ENCODE assay signal across 13 cellular contexts in genomic region chr15:58924326-58924725, GRCh38. TPM values are rescaled to one million over a fixed set of nuclear protein-coding genes. Genes with fewer than 3 reads are reported as not detected.
A peak's percentile ranks its signal among the peaks of the same experiment; 100 is the strongest.
DNase-seq lines count a peak whose midpoint lies in the region; ATAC-seq, FAIRE-seq and TF ChIP-seq lines count a peak whose summit lies in the region.
"Had no signal": no experiment of that assay in that cellular context is flagged by ENCODE, and none has a peak within 500 bp of the region (broad histone marks: within the 10 kb centered on the region; RNA-seq: fewer than 3 reads in every experiment).

No MANE protein-coding gene starts in this region.

- H3K27ac ChIP-seq in keratinocyte (ENCODE audit: control insufficient read depth, insufficient read depth, low read length): peak overlapping the region; percentile 13
- peak overlapping the region; percentile 39 for H3K27ac ChIP-seq in upper lobe of right lung

- no peak for FAIRE-seq in keratinocyte (lab: Jason Lieb, UNC)
- FAIRE-seq: endometrium had no signal

- H4K20me1 ChIP-seq in keratinocyte (ENCODE audit: control insufficient read depth, extremely low read depth, insufficient read depth, low read length): no peaks in the 10 kb centered on the region

- POLR2A ChIA-PET in activated B cell treated with CpG ODN at 0.5 μM for 24 hours (lab: Charles Lee): no interaction called here

- no peaks in the 10 kb centered on the region for H3K27me3 ChIP-seq in keratinocyte (ENCODE audit: control insufficient read depth, extremely low read depth, insufficient read depth, low read length)
- no peaks in the 10 kb centered on the region for H3K27me3 ChIP-seq in upper lobe of right lung

- dilution Hi-C loops in keratinocyte (cut with MboI; ENCODE audit: extremely low pct_ligation_motif_present, low sequenced_read_pairs): no loop called here

- H3K4me1 ChIP-seq in keratinocyte (ENCODE audit: control insufficient read depth, extremely low read depth, insufficient read depth, low read length): peaks cover 14% of the 10 kb centered on the region
- peaks cover 16% of the 10 kb centered on the region for H3K4me1 ChIP-seq in upper lobe of right lung

- H3K4me3 ChIP-seq in keratinocyte (ENCODE audit: control insufficient read depth in 2 of 3, extremely low read depth in 1 of 3, insufficient read depth in 2 of 3, low read depth in 1 of 3, low read length in 3 of 3) (no peak overlapping the region), upper lobe of right lung (no peak overlapping the region)

- H3K36me3 ChIP-seq in keratinocyte (ENCODE audit: control insufficient read depth in 2 of 2, extremely low read depth in 1 of 2, insufficient read depth in 2 of 2, low read length in 2 of 2): peaks cover 3 to 37% of the 10 kb centered on the region in 2 experiments
- H3K36me3 ChIP-seq in upper lobe of right lung: peaks cover 38% of the 10 kb centered on the region

- H3K27ac Mint-ChIP-seq in activated naive CD4-positive, alpha-beta T cell treated with anti-CD3 and anti-CD28 coated beads, Interleukin-2, amount 10 ng/mL, durations not matched to agents 7 days and 5 days: peak overlapping the region; percentile 6
- H3K27ac Mint-ChIP-seq in activated B cell treated with CpG ODN at 0.5 μM for 24 hours: peak overlapping the region; percentile 56
- H3K27ac Mint-ChIP-seq: type B pancreatic cell had no signal

- no peak overlapping the region for H3K4me3 Mint-ChIP-seq in activated naive CD4-positive, alpha-beta T cell treated with anti-CD3 and anti-CD28 coated beads, Interleukin-2, amount 10 ng/mL, durations not matched to agents 7 days and 5 days
- no peak overlapping the region for H3K4me3 Mint-ChIP-seq in activated B cell treated with CpG ODN at 0.5 μM for 24 hours
- H3K4me3 Mint-ChIP-seq: activated CD4-positive, alpha-beta T cell treated with anti-CD3 and anti-CD28 coated beads, Interleukin-2, amount 10 ng/mL, durations not matched to agents 7 days and 5 days; activated naive CD8-positive, alpha-beta T cell treated with anti-CD3 and anti-CD28 coated beads, Interleukin-2, amount 10 ng/mL, durations not matched to agents 7 days and 5 days; type B pancreatic cell had no signal

- H3K4me1 Mint-ChIP-seq in activated naive CD4-positive, alpha-beta T cell treated with anti-CD3 and anti-CD28 coated beads, Interleukin-2, amount 10 ng/mL, durations not matched to agents 7 days and 5 days: peaks cover 26% of the 10 kb centered on the region
- H3K4me1 Mint-ChIP-seq in activated B cell treated with CpG ODN at 0.5 μM for 24 hours: peaks cover 27% of the 10 kb centered on the region

- CTCF ChIA-PET in activated naive CD4-positive, alpha-beta T cell treated with anti-CD3 and anti-CD28 coated beads, Interleukin-2, amount 10 ng/mL, durations not matched to agents 7 days and 5 days (lab: Charles Lee): no interaction called here
- CTCF ChIA-PET in activated B cell treated with CpG ODN at 0.5 μM for 24 hours (lab: Charles Lee): no interaction called here

- no peaks in the 10 kb centered on the region for H3K9me3 ChIP-seq in keratinocyte (ENCODE audit: control insufficient read depth, low read depth, low read length)
- no peaks in the 10 kb centered on the region for H3K9me3 ChIP-seq in upper lobe of right lung

- peaks cover 29% of the 10 kb centered on the region for H3K36me3 Mint-ChIP-seq in activated naive CD4-positive, alpha-beta T cell treated with anti-CD3 and anti-CD28 coated beads, Interleukin-2, amount 10 ng/mL, durations not matched to agents 7 days and 5 days
- H3K36me3 Mint-ChIP-seq in activated B cell treated with CpG ODN at 0.5 μM for 24 hours (ENCODE audit: low read depth): peaks cover 65% of the 10 kb centered on the region

- no peaks in the 10 kb centered on the region for H3K9me3 Mint-ChIP-seq in activated naive CD4-positive, alpha-beta T cell treated with anti-CD3 and anti-CD28 coated beads, Interleukin-2, amount 10 ng/mL, durations not matched to agents 7 days and 5 days
- no peaks in the 10 kb centered on the region for H3K9me3 Mint-ChIP-seq in activated B cell treated with CpG ODN at 0.5 μM for 24 hours
- H3K9me3 Mint-ChIP-seq: activated CD4-positive, alpha-beta T cell treated with anti-CD3 and anti-CD28 coated beads, Interleukin-2, amount 10 ng/mL, durations not matched to agents 7 days and 5 days; activated naive CD8-positive, alpha-beta T cell treated with anti-CD3 and anti-CD28 coated beads, Interleukin-2, amount 10 ng/mL, durations not matched to agents 7 days and 5 days; type B pancreatic cell had no signal

- TF ChIP-seq CTCF in activated B cell treated with CpG ODN at 0.5 μM for 24 hours (IDR thresholded peaks at IDR 0.05): no peak
- TF ChIP-seq CTCF in keratinocyte (optimal IDR thresholded peaks at IDR 0.05 in 1 of 3, IDR thresholded peaks at IDR 0.05 in 1 of 3, conservative IDR thresholded peaks at IDR 0.05 in 1 of 3; ENCODE audit: extremely low read depth in 1 of 3, insufficient read depth in 2 of 3, low read length in 3 of 3): no peak
- TF ChIP-seq CTCF in upper lobe of right lung (IDR thresholded peaks at IDR 0.05): no peak

- ATAC-seq in activated B cell treated with CpG ODN at 0.5 μM for 24 hours (ENCODE audit: low read depth) (no peak), upper lobe of right lung (no peak)

- no peaks in the 10 kb centered on the region for H3K9me1 ChIP-seq in keratinocyte (ENCODE audit: control insufficient read depth, extremely low read depth, insufficient read depth, low read length)

- no peaks in the 10 kb centered on the region for H3K27me3 Mint-ChIP-seq in activated naive CD4-positive, alpha-beta T cell treated with anti-CD3 and anti-CD28 coated beads, Interleukin-2, amount 10 ng/mL, durations not matched to agents 7 days and 5 days
- no peaks in the 10 kb centered on the region for H3K27me3 Mint-ChIP-seq in activated B cell treated with CpG ODN at 0.5 μM for 24 hours
- H3K27me3 Mint-ChIP-seq: activated CD4-positive, alpha-beta T cell treated with anti-CD3 and anti-CD28 coated beads, Interleukin-2, amount 10 ng/mL, durations not matched to agents 7 days and 5 days; activated naive CD8-positive, alpha-beta T cell treated with anti-CD3 and anti-CD28 coated beads, Interleukin-2, amount 10 ng/mL, durations not matched to agents 7 days and 5 days; type B pancreatic cell had no signal

- H3K4me2 ChIP-seq in keratinocyte (ENCODE audit: control insufficient read depth, extremely low read depth, insufficient read depth, low read depth, low read length): no peak overlapping the region

- DNase-seq in activated naive CD4-positive, alpha-beta T cell treated with anti-CD3 and anti-CD28 coated beads, Interleukin-2, amount 10 ng/mL, durations not matched to agents 7 days and 5 days: no peak
- no peak for DNase-seq in activated naive CD4-positive, alpha-beta T cell (lab: John Stamatoyannopoulos, UW)
- DNase-seq in activated B cell treated with CpG ODN at 0.5 μM for 24 hours (no peak), keratinocyte (ENCODE audit: low read depth, low spot score) (no peak), upper lobe of right lung (no peak), posterior vena cava (ENCODE audit: low spot score) (no peak), C1 segment of cervical spinal cord (lab: John Stamatoyannopoulos, UW) (no peak), NCI-H2227 (lab: John Stamatoyannopoulos, UW; ENCODE audit: unreplicated experiment) (no peak)
- DNase-seq: activated CD4-positive, alpha-beta T cell treated with anti-CD3 and anti-CD28 coated beads, Interleukin-2, amount 10 ng/mL, durations not matched to agents 7 days and 5 days; activated naive CD8-positive, alpha-beta T cell treated with anti-CD3 and anti-CD28 coated beads, Interleukin-2, amount 10 ng/mL, durations not matched to agents 7 days and 5 days; islet precursor cell had no signal

- intact Hi-C loops in activated B cell treated with CpG ODN at 0.5 μM for 24 hours (cut with micrococcal nuclease) (no loop called here), upper lobe of right lung (cut with DNase I) (no loop called here), posterior vena cava (cut with DNase I) (no loop called here)

- H3K9ac ChIP-seq in keratinocyte (ENCODE audit: control insufficient read depth, extremely low read depth, insufficient read depth, low read length): no peak overlapping the region

- peaks cover 91% of the 10 kb centered on the region for H3K79me2 ChIP-seq in keratinocyte (ENCODE audit: control insufficient read depth, insufficient read depth, low read length)

- H2AFZ ChIP-seq in keratinocyte (ENCODE audit: control insufficient read depth, low read length): no peak overlapping the region

RNA-seq across cellular contexts. Expression of gene SLTM, which starts 9.2 kb away (rescaled TPM):
- total RNA-seq in activated B cell treated with CpG ODN at 0.5 μM for 24 hours (124 and 159 TPM in 2 replicates), upper lobe of right lung (84.0 TPM), posterior vena cava (10 to 100 TPM; 71.1 to 71.6 TPM)
- 28.7 to 58.9 TPM (median 31.3 TPM) in 3 replicates for polyA plus RNA-seq in keratinocyte
- 426 TPM for polyA plus RNA-seq in keratinocyte (2011; ENCODE audit: low read depth)
- polyA plus RNA-seq in keratinocyte (2011; cell fraction: cytosol; rRNA removed): 25.1 and 32.8 TPM in 2 replicates
- 95.5 and 128 TPM in 2 replicates for polyA plus RNA-seq in keratinocyte (2011; cell fraction: nucleus; rRNA removed)
- polyA plus RNA-seq in keratinocyte (2012; ENCODE audit: low replicate concordance): 63.6 and 64.6 TPM in 2 replicates
- polyA minus RNA-seq in keratinocyte: 11.1 to 59.3 TPM (median 48.7 TPM) in 3 replicates
- polyA minus RNA-seq in keratinocyte (2011; cell fraction: cytosol; rRNA and poly(A)+ RNA removed): 11.1 TPM
- polyA minus RNA-seq in keratinocyte (2011; cell fraction: nucleus; rRNA and poly(A)+ RNA removed): 41.8 and 60.1 TPM in 2 replicates
